ENCODE assay signal across 10 cellular contexts in genomic region chr5:102801375-102801774, GRCh38. TPM values are rescaled to one million over a fixed set of nuclear protein-coding genes. Genes with fewer than 3 reads are reported as not detected.
A peak's percentile ranks its signal among the peaks of the same experiment; 100 is the strongest.
DNase-seq lines count a peak whose midpoint lies in the region; ATAC-seq and TF ChIP-seq lines count a peak whose summit lies in the region.
"Had no signal": no experiment of that assay in that cellular context is flagged by ENCODE, and none has a peak within 500 bp of the region (broad histone marks: within the 10 kb centered on the region; RNA-seq: fewer than 3 reads in every experiment).

No MANE protein-coding gene starts in this region.

- no peak for TF ChIP-seq RAD21 in SK-N-SH (IDR thresholded peaks at IDR 0.05; ENCODE audit: low read length)

- no peaks in the 10 kb centered on the region for H3K36me3 Mint-ChIP-seq in nephron (ENCODE audit: low read depth)

- TF ChIP-seq CTCF in SK-N-SH (IDR thresholded peaks at IDR 0.05) (no peak), nephron (IDR thresholded peaks at IDR 0.05; ENCODE audit: unreplicated experiment in 3 of 3) (no peak), foreskin fibroblast (IDR thresholded peaks at IDR 0.05; ENCODE audit: low read depth, low read length) (no peak), breast epithelium (IDR thresholded peaks at IDR 0.05) (no peak)

- no peaks in the 10 kb centered on the region for H3K9me2 ChIP-seq in SK-N-SH

- H3K4me3 ChIP-seq in SK-N-SH (ENCODE audit: low read depth in 2 of 2, low read length in 1 of 2) (no peak overlapping the region), foreskin fibroblast (ENCODE audit: low read depth in 1 of 2, low read length in 2 of 2) (no peak overlapping the region), breast epithelium (no peak overlapping the region)
- H3K4me3 ChIP-seq: Peyer's patch had no signal

- intact Hi-C loops in breast epithelium (cut with DNase I; ENCODE audit: low total_unique reads), result no loop called here

- DNase-seq in SK-N-SH (no peak), UCSD-AML1 (lab: John Stamatoyannopoulos, UW; ENCODE audit: unreplicated experiment) (peak; percentile 17), foreskin fibroblast (no peak), breast epithelium (ENCODE audit: low spot score in 2 of 2) (no peak)
- DNase-seq: NCI-H1436, Peyer's patch had no signal

- TF ChIP-seq EP300 in SK-N-SH (IDR thresholded peaks at IDR 0.05; ENCODE audit: borderline replicate concordance in 1 of 2, low read depth in 1 of 2, low read length in 1 of 2), result peak in 1 of 2 experiments; percentile 16; a peak in 1 of 4 replicates

- H2AFZ ChIP-seq in SK-N-SH (ENCODE audit: low read depth), result no peak overlapping the region

- H3K4me1 ChIP-seq in SK-N-SH (ENCODE audit: control insufficient read depth in 1 of 2, insufficient read depth in 2 of 2, low read depth in 1 of 2, low read length in 1 of 2) (peaks cover 4 to 8% of the 10 kb centered on the region in 2 experiments; a peak in 3 of 4 replicates), breast epithelium (no peaks in the 10 kb centered on the region)
- H3K4me1 ChIP-seq: Peyer's patch had no signal

- H3K9me3 Mint-ChIP-seq in nephron, result no peaks in the 10 kb centered on the region

- POLR2A ChIA-PET in SK-N-SH (lab: Yijun Ruan, JAX), result no interaction called here

- no peaks in the 10 kb centered on the region for H3K27me3 Mint-ChIP-seq in nephron (ENCODE audit: low read depth)

- H3K9me3 ChIP-seq in SK-N-SH (no peaks in the 10 kb centered on the region), breast epithelium (no peaks in the 10 kb centered on the region)
- H3K9me3 ChIP-seq: Peyer's patch had no signal

- ATAC-seq in SK-N-SH treated with all-trans-retinoic acid at 6 μM for 48 hours (peak; percentile 85), HG02973 (IDR thresholded peaks at IDR 0.05; ENCODE audit: unreplicated experiment) (peak; percentile 58), HG02571 (IDR thresholded peaks at IDR 0.05; ENCODE audit: unreplicated experiment) (no peak)

- WGBS in SK-N-SH (ENCODE audit: low lambda C conversion rate), result 33% methylated on average over 3 of the region's 3 CpGs

- H3K4me2 ChIP-seq in SK-N-SH, result no peak overlapping the region

- no peak overlapping the region for H3K4me3 Mint-ChIP-seq in nephron

- no peaks in the 10 kb centered on the region for H3K27me3 ChIP-seq in SK-N-SH (ENCODE audit: insufficient read depth)
- no peaks in the 10 kb centered on the region for H3K27me3 ChIP-seq in breast epithelium
- H3K27me3 ChIP-seq: Peyer's patch had no signal

- H3K9ac ChIP-seq in SK-N-SH, result no peak overlapping the region

- H4K20me1 ChIP-seq in SK-N-SH (ENCODE audit: insufficient read depth), result no peaks in the 10 kb centered on the region

- H3K36me3 ChIP-seq in SK-N-SH (replicated peaks in 1 of 2; ENCODE audit: control insufficient read depth in 1 of 2, insufficient read depth in 2 of 2, low read length in 1 of 2), result no peaks in the 10 kb centered on the region
- no peaks in the 10 kb centered on the region for H3K36me3 ChIP-seq in breast epithelium
- H3K36me3 ChIP-seq: Peyer's patch had no signal

- CTCF ChIA-PET in SK-N-SH (lab: Yijun Ruan, JAX), result no interaction called here

- H3K27ac Mint-ChIP-seq in nephron, result peak overlapping the region in 2 of 3 experiments; percentile 34 to 87

- H3K27ac ChIP-seq in SK-N-SH (ENCODE audit: low read depth in 2 of 2, low read length in 1 of 2) (peak overlapping the region in 1 of 2 experiments; percentile 50; a peak in 2 of 4 replicates), breast epithelium (no peak overlapping the region)
- H3K27ac ChIP-seq: Peyer's patch had no signal

- no peak for TF ChIP-seq POLR2A in breast epithelium (IDR thresholded peaks at IDR 0.05)

- peaks cover 21% of the 10 kb centered on the region for H3K4me1 Mint-ChIP-seq in nephron

- H3K79me2 ChIP-seq in SK-N-SH (ENCODE audit: insufficient read depth), result peaks cover 20% of the 10 kb centered on the region

- H3F3A ChIP-seq in SK-N-SH (replicated peaks; ENCODE audit: insufficient read depth), result peaks cover 5% of the 10 kb centered on the region

TF ChIP-seq in SK-N-SH treated with all-trans-retinoic acid at 6 μM for 48 hours, 23 proteins besides CTCF, POLR2A, EP300 and RAD21 (continues in another document):
- TF ChIP-seq ARNTL (CRISPR knock-in tag; IDR thresholded peaks at IDR 0.05; ENCODE audit: borderline replicate concordance, low read depth), result no peak
- TF ChIP-seq ESRRG (CRISPR knock-in tag; IDR thresholded peaks at IDR 0.05), result no peak
- TF ChIP-seq PPARA (CRISPR knock-in tag; IDR thresholded peaks at IDR 0.05; ENCODE audit: borderline replicate concordance), result no peak
- no peak for TF ChIP-seq TCF4 (CRISPR knock-in tag; IDR thresholded peaks at IDR 0.05; ENCODE audit: borderline replicate concordance)
- no peak for TF ChIP-seq BACH2 (CRISPR knock-in tag; IDR thresholded peaks at IDR 0.05; ENCODE audit: borderline replicate concordance)
- no peak for TF ChIP-seq ZFP30 (CRISPR knock-in tag; IDR thresholded peaks at IDR 0.05)
- TF ChIP-seq PATZ1 (CRISPR knock-in tag; IDR thresholded peaks at IDR 0.05; ENCODE audit: borderline replicate concordance), result no peak
- no peak for TF ChIP-seq ZFP3 (CRISPR knock-in tag; IDR thresholded peaks at IDR 0.05)
- no peak for TF ChIP-seq CREB5 (CRISPR knock-in tag; IDR thresholded peaks at IDR 0.05; ENCODE audit: low read depth)
- no peak for TF ChIP-seq OSR1 (CRISPR knock-in tag; IDR thresholded peaks at IDR 0.05)

TF ChIP-seq in SK-N-SH, 30 proteins besides CTCF, POLR2A, EP300 and RAD21:
- TF ChIP-seq RXRA (IDR thresholded peaks at IDR 0.05; ENCODE audit: borderline replicate concordance, low read depth) (no peak), MAX (IDR thresholded peaks at IDR 0.05; ENCODE audit: low read depth) (no peak), GABPA (IDR thresholded peaks at IDR 0.05; ENCODE audit: low read depth) (no peak), IRF3 (IDR thresholded peaks at IDR 0.05; ENCODE audit: low read depth, low read length) (no peak), FOXJ3 (CRISPR knock-in tag; IDR thresholded peaks at IDR 0.05) (no peak), GATA2 (CRISPR knock-in tag; IDR thresholded peaks at IDR 0.05) (no peak), USF1 (IDR thresholded peaks at IDR 0.05; ENCODE audit: borderline replicate concordance, low read depth) (no peak), TCF12 (IDR thresholded peaks at IDR 0.05) (no peak; the same call in 1 of the 2 replicates), EZH2phosphoT487 (IDR thresholded peaks at IDR 0.05; ENCODE audit: borderline replicate concordance, low read depth) (no peak), TEAD4 (IDR thresholded peaks at IDR 0.05; ENCODE audit: borderline replicate concordance, insufficient read depth) (no peak), MEF2A (IDR thresholded peaks at IDR 0.05; ENCODE audit: borderline replicate concordance, low read depth) (no peak), PBX3 (IDR thresholded peaks at IDR 0.05) (no peak), SMC3 (IDR thresholded peaks at IDR 0.05; ENCODE audit: low read depth, low read length) (no peak)

RNA-seq across cellular contexts. Expression of gene PAM, which starts 46.3 kb away (rescaled TPM):
- 507 and 662 TPM in 2 replicates for polyA plus RNA-seq in SK-N-SH (2012; rRNA removed)
- polyA plus RNA-seq in SK-N-SH (2012; cell fraction: cytosol; rRNA removed), result 705 and 812 TPM in 2 replicates
- 426 and 472 TPM in 2 replicates for polyA plus RNA-seq in SK-N-SH (2012; cell fraction: nucleus; rRNA removed)
- total RNA-seq in breast epithelium, result 100 to 1,000 TPM; 159 to 227 (median 193) TPM
